ENCODE assay signal across 12 cellular contexts in the genomic region with DNA sequence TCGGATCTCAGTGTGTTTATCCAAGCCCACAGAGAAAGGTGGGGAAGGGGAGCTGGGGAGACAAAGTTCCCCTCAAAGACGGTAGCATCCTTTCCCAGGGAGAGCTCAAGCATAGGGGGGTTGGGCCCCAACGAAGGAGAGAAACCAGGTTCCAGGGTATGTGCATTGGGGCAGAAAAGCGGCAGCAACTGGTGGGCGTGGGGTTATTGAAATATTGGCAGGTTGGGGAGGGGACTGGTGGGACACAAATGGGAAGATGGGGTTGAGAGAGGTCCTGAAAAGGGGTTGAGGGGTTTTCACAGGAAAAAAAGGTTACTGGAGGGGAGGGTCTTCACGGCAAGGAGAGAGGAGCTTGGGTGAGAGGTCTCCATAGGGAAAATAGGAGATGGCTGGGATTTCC. TPM values are rescaled to one million over a fixed set of nuclear protein-coding genes. Genes with fewer than 3 reads are reported as not detected.
DNase-seq lines count a peak whose midpoint lies in the region; ATAC-seq and TF ChIP-seq lines count a peak whose summit lies in the region.
"Had no signal": no experiment of that assay in that cellular context is flagged by ENCODE, and none has a peak within 500 bp of the region (broad histone marks: within the 10 kb centered on the region; RNA-seq: fewer than 3 reads in every experiment).

No MANE protein-coding gene starts in this region.

- POLR2A ChIA-PET in activated B cell treated with CpG ODN at 0.5 μM for 24 hours (lab: Charles Lee) = interaction anchor here (0.7 kb wide), 1 partner anchor 333 kb away, joined by 6 read pairs; no protein-coding TSS in a partner anchor

- H3K9me3 Mint-ChIP-seq in stimulated activated naive CD8-positive, alpha-beta T cell treated with anti-CD3 and anti-CD28 coated beads, Interleukin-15, Interleukin-2, amounts not matched to agents 100 ng/mL and 50 ng/mL, for 24 hours = no peaks in the 10 kb centered on the region
- no peaks in the 10 kb centered on the region for H3K9me3 Mint-ChIP-seq in activated B cell treated with CpG ODN at 0.5 μM for 24 hours

- H3K36me3 Mint-ChIP-seq in stimulated activated naive CD8-positive, alpha-beta T cell treated with anti-CD3 and anti-CD28 coated beads, Interleukin-15, Interleukin-2, amounts not matched to agents 100 ng/mL and 50 ng/mL, for 24 hours (ENCODE audit: low read depth) = peaks cover 13% of the 10 kb centered on the region
- H3K36me3 Mint-ChIP-seq in activated B cell treated with CpG ODN at 0.5 μM for 24 hours (ENCODE audit: low read depth) = peaks cover 10% of the 10 kb centered on the region

- H3K4me3 Mint-ChIP-seq in stimulated activated naive CD8-positive, alpha-beta T cell treated with anti-CD3 and anti-CD28 coated beads, Interleukin-15, Interleukin-2, amounts not matched to agents 100 ng/mL and 50 ng/mL, for 24 hours = peak overlapping the region; percentile 97
- H3K4me3 Mint-ChIP-seq in activated B cell treated with CpG ODN at 0.5 μM for 24 hours = peak overlapping the region; percentile 94

- no peaks in the 10 kb centered on the region for H3K27me3 Mint-ChIP-seq in stimulated activated naive CD8-positive, alpha-beta T cell treated with anti-CD3 and anti-CD28 coated beads, Interleukin-15, Interleukin-2, amounts not matched to agents 100 ng/mL and 50 ng/mL, for 24 hours
- no peaks in the 10 kb centered on the region for H3K27me3 Mint-ChIP-seq in activated B cell treated with CpG ODN at 0.5 μM for 24 hours

- CTCF ChIA-PET in activated B cell treated with CpG ODN at 0.5 μM for 24 hours (lab: Charles Lee) = interaction anchor here (1.1 to 3.6 kb wide), 3 partner anchors 60 to 338 kb away, joined by 3 to 33 read pairs (median 4); no protein-coding TSS in a partner anchor

- intact Hi-C loops in activated B cell treated with CpG ODN at 0.5 μM for 24 hours (cut with micrococcal nuclease) = loop anchor here (5.0 kb wide), 3 partner anchors 338 to 983 kb away; a partner anchor contains a TSS

- ATAC-seq in stimulated activated naive CD8-positive, alpha-beta T cell treated with anti-CD3 and anti-CD28 coated beads, Interleukin-15, Interleukin-2, amounts not matched to agents 100 U/mL and 50 U/mL, for 24 hours = no peak
- ATAC-seq in activated B cell treated with CpG ODN at 0.5 μM for 24 hours (ENCODE audit: low read depth) = no peak

- H3K27ac Mint-ChIP-seq in stimulated activated naive CD8-positive, alpha-beta T cell treated with anti-CD3 and anti-CD28 coated beads, Interleukin-15, Interleukin-2, amounts not matched to agents 100 ng/mL and 50 ng/mL, for 24 hours = peak overlapping the region; percentile 60
- peak overlapping the region; percentile 20 for H3K27ac Mint-ChIP-seq in activated B cell treated with CpG ODN at 0.5 μM for 24 hours

- DNase-seq in stimulated activated naive CD8-positive, alpha-beta T cell treated with anti-CD3 and anti-CD28 coated beads, Interleukin-15, Interleukin-2, amounts not matched to agents 100 U/mL and 50 U/mL, for 24 hours = no peak
- DNase-seq in activated B cell treated with CpG ODN at 0.5 μM for 24 hours = no peak
- no peak for DNase-seq in HCEC 1CT
- DNase-seq in stimulated activated CD4-positive, alpha-beta T cell treated with anti-CD3 and anti-CD28 coated beads, Interleukin-4, amount 100 ng/mL, for 4 hours = no peak
- DNase-seq in coronary artery (ENCODE audit: low spot score) = no peak
- no peak for DNase-seq in activated CD8-positive, alpha-beta memory T cell treated with anti-CD3 and anti-CD28 coated beads for 24 hours
- DNase-seq: activated gamma-delta T cell; stimulated activated CD4-positive, alpha-beta T cell treated with anti-CD3 and anti-CD28 coated beads, Interleukin-2, amount 100 ng/mL, for 24 hours had no signal

- TF ChIP-seq CTCF in activated B cell treated with CpG ODN at 0.5 μM for 24 hours (IDR thresholded peaks at IDR 0.05) (no peak), coronary artery (IDR thresholded peaks at IDR 0.05) (no peak)

- peak overlapping the region; percentile 53 for H3K4me3 ChIP-seq in iPS-11a (ENCODE audit: low read depth, low read length)
- H3K4me3 ChIP-seq in coronary artery = no peak overlapping the region

- no peak overlapping the region for H3K27ac ChIP-seq in coronary artery

- peaks cover 38% of the 10 kb centered on the region for H3K4me1 Mint-ChIP-seq in stimulated activated naive CD8-positive, alpha-beta T cell treated with anti-CD3 and anti-CD28 coated beads, Interleukin-15, Interleukin-2, amounts not matched to agents 100 ng/mL and 50 ng/mL, for 24 hours (ENCODE audit: low read depth)
- peaks cover 16% of the 10 kb centered on the region for H3K4me1 Mint-ChIP-seq in activated B cell treated with CpG ODN at 0.5 μM for 24 hours

RNA-seq across cellular contexts. Expression of a gene that starts 1.0 kb away (rescaled TPM):
- 3.4 and 3.7 TPM in 2 replicates for total RNA-seq in activated B cell treated with CpG ODN at 0.5 μM for 24 hours

RNA-seq across cellular contexts. Expression of a gene that starts 17.8 kb away (rescaled TPM):
- 41.6 and 43.7 TPM in 2 replicates for total RNA-seq in activated B cell treated with CpG ODN at 0.5 μM for 24 hours

RNA-seq across cellular contexts. Expression of a gene that starts 44.8 kb away (rescaled TPM):
- 32.7 and 36.0 TPM in 2 replicates for total RNA-seq in activated B cell treated with CpG ODN at 0.5 μM for 24 hours

RNA-seq across cellular contexts. Expression of a gene that starts 49.8 kb away (rescaled TPM):
- not detected in 2 replicates for total RNA-seq in activated B cell treated with CpG ODN at 0.5 μM for 24 hours
- total RNA-seq: Daoy, RPMI7951 had no signal
